In the genomic region with DNA sequence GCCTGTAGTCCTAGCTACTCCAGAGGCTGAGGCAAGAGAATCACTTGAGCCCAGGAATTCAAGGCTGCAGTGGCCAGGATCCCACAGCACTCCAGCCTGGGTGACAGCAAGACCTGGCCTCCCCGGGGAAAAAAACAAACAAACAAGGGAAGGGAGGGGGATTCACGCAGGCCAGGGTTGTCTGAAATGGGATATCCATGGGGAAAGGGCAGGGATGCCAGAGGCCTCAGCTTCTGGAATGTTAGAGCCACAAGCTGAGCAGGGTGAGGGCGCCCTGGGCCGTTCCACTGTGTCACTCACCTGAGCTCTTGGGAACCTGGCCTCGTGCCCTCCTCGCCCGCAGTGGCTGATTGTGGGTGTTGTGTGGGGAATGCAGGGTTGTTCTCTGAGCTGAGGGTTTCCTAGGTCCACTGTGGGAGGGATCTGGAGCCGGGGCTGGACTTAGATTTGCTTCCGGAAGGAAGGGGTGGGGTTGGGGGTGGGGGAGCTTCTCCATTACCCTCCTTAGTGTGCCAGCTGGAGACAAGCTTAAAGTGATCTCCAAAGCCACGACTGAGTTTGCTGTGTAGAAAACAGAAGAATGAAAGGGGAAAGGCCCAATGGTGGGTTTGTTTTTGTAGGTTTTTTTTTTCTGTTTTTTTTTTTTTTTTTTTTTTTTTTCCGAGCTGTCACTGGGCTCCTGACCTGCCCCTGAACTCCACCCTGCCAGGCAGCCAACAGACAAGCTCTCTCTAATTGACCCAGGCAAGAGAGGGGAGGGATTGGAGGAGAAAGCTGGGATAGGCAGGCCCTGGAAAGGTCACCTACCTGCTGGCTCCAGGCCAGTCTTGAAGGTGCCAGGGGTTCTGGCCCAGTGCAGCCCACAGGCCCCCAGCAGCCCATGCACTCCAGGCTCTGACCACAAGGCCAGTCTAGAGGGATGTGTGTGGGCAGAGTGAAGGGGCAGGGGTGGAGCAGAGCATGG, we compare ENCODE assay signal across 8 cellular contexts. TPM values are rescaled to one million over a fixed set of nuclear protein-coding genes. Genes with fewer than 3 reads are reported as not detected.
DNase-seq lines count a peak whose midpoint lies in the region; ATAC-seq and TF ChIP-seq lines count a peak whose summit lies in the region.

Gene SULT1A1, minus strand, starts transcription at position 414 of the 964 bp plus-strand sequence. CDS start 1,189 bp downstream, outside the sequence.

- H3K27ac Mint-ChIP-seq in T-helper 2 cell treated with Interferon-gamma antibody and Interleukin-4, amounts not matched to agents 5 μg/mL and 100 μg/mL, for 36 hours: peak within 1 kb of the TSS; percentile 8

- H3K9me3 ChIP-seq in ascending aorta (no peaks in the 10 kb centered on the region), left lung (no peaks in the 10 kb centered on the region), stomach smooth muscle (ENCODE audit: control insufficient read depth in 2 of 2, low read length in 2 of 2) (no peaks in the 10 kb centered on the region)

- intact Hi-C loops in ascending aorta (cut with DNase I) (no loop called here), left lung (cut with DNase I) (no loop called here)

- H3K4me1 ChIP-seq in ascending aorta: no peaks in the 10 kb centered on the region
- H3K4me1 ChIP-seq in left lung: peaks cover 6 to 25% of the 10 kb centered on the region in 2 donors
- H3K4me1 ChIP-seq in stomach smooth muscle (ENCODE audit: control insufficient read depth, insufficient read depth, low read length): peaks cover 16% of the 10 kb centered on the region

- H3K9me3 Mint-ChIP-seq in T-helper 2 cell treated with Interferon-gamma antibody and Interleukin-4, amounts not matched to agents 5 μg/mL and 100 μg/mL, for 36 hours: no peaks in the 10 kb centered on the region

- H3K4me3 ChIP-seq in ascending aorta: peak within 1 kb of the TSS; percentile 34 to 44
- peak within 1 kb of the TSS; percentile 18 to 45 for H3K4me3 ChIP-seq in left lung
- peak within 1 kb of the TSS; percentile 27 to 74 for H3K4me3 ChIP-seq in stomach smooth muscle (ENCODE audit: low read length in 2 of 2)

- no peaks in the 10 kb centered on the region for H3K36me3 Mint-ChIP-seq in T-helper 2 cell treated with Interferon-gamma antibody and Interleukin-4, amounts not matched to agents 5 μg/mL and 100 μg/mL, for 36 hours (ENCODE audit: low read depth)

- no peaks in the 10 kb centered on the region for H3K27me3 Mint-ChIP-seq in T-helper 2 cell treated with Interferon-gamma antibody and Interleukin-4, amounts not matched to agents 5 μg/mL and 100 μg/mL, for 36 hours (ENCODE audit: low read depth)

- peak within 1 kb of the TSS in 1 of 2 donors; percentile 58 for H3K9ac ChIP-seq in stomach smooth muscle (ENCODE audit: low read length in 2 of 2)

- TF ChIP-seq CTCF in ascending aorta (IDR thresholded peaks at IDR 0.05) (no peak), left lung (IDR thresholded peaks at IDR 0.05) (no peak), GM13977 (IDR thresholded peaks at IDR 0.05; ENCODE audit: extremely low read depth, insufficient read depth, missing control alignments) (no peak)

- in situ Hi-C loops in GM13977 (cut with MboI; ENCODE audit: low pct_unique_long_range_greater_than_20kb, low sequenced_read_pairs, unreplicated experiment): no loop called here

- DNase-seq in T-helper 2 cell treated with Interferon-gamma antibody and Interleukin-4, amounts not matched to agents 5 μg/mL and 100 μg/mL, for 36 hours (ENCODE audit: low spot score): no peak
- no peak for DNase-seq in T-helper 2 cell
- peak in 1 of 2 donors; percentile 77 for DNase-seq in ascending aorta (ENCODE audit: low spot score in 2 of 2)
- peak; percentile 85 to 90 for DNase-seq in left lung
- DNase-seq in NCI-H1092 (lab: John Stamatoyannopoulos, UW): no peak
- DNase-seq in GM13977 (ENCODE audit: low spot score): no peak

- H3K4me1 Mint-ChIP-seq in T-helper 2 cell treated with Interferon-gamma antibody and Interleukin-4, amounts not matched to agents 5 μg/mL and 100 μg/mL, for 36 hours (ENCODE audit: low read depth): peaks cover 4% of the 10 kb centered on the region

- H3K27ac ChIP-seq in ascending aorta: no peak within 1 kb of the TSS
- H3K27ac ChIP-seq in left lung: peak within 1 kb of the TSS; percentile 76 to 79
- peak within 1 kb of the TSS; percentile 24 for H3K27ac ChIP-seq in stomach smooth muscle (ENCODE audit: low read length)

- H3K4me3 Mint-ChIP-seq in T-helper 2 cell treated with Interferon-gamma antibody and Interleukin-4, amounts not matched to agents 5 μg/mL and 100 μg/mL, for 36 hours: no peak within 1 kb of the TSS

- ATAC-seq in left lung (peak; percentile 83), HG02759 (IDR thresholded peaks at IDR 0.05; ENCODE audit: unreplicated experiment) (no peak)

- H3K27me3 ChIP-seq in ascending aorta: no peaks in the 10 kb centered on the region
- no peaks in the 10 kb centered on the region for H3K27me3 ChIP-seq in left lung
- peaks cover 0 to 8% of the 10 kb centered on the region in 2 donors for H3K27me3 ChIP-seq in stomach smooth muscle (ENCODE audit: control insufficient read depth in 1 of 2, insufficient read depth in 2 of 2, low read length in 2 of 2)

- H3K36me3 ChIP-seq in ascending aorta (no peaks in the 10 kb centered on the region), left lung (peaks cover 0 to 7% of the 10 kb centered on the region in 2 donors), stomach smooth muscle (ENCODE audit: control insufficient read depth in 2 of 2, insufficient read depth in 2 of 2, low read length in 2 of 2) (peaks cover 0 to 5% of the 10 kb centered on the region in 2 donors)

RNA-seq across cellular contexts. Expression of gene SULT1A1, which starts in this region (rescaled TPM):
- 46.2 TPM for total RNA-seq in ascending aorta
- total RNA-seq in left lung: 10 to 100 TPM; 38.6 to 68.6 TPM

Comparison
In these comparisons a context has a peak if more than half of its experiments do, and no peak if none do; other contexts are left out.
1. DNase-seq: peak in left lung (2 of 2); none in T-helper 2 cell treated with Interferon-gamma antibody and Interleukin-4, amounts not matched to agents 5 μg/mL and 100 μg/mL, for 36 hours (single experiment), T-helper 2 cell (0 of 5), NCI-H1092 (single experiment) and GM13977 (single experiment).
2. H3K27ac ChIP-seq: peak in left lung (2 of 2) and stomach smooth muscle (single experiment); none in ascending aorta (0 of 2).
3. Peak in every context shown above with its lines, with median percentiles within 50 percentile points of each other: H3K4me3 ChIP-seq.